ENCODE assay signal across 2 cellular contexts in genomic region chr10:24462340-24462739, GRCh38.
TF ChIP-seq lines count a peak whose summit lies in the region.

No MANE protein-coding gene starts in this region.

TF ChIP-seq in SK-N-SH, 30 proteins besides CTCF, POLR2A, EP300 and RAD21 (continued from another document):
- TF ChIP-seq ZBTB33 (IDR thresholded peaks at IDR 0.05; ENCODE audit: borderline replicate concordance, low read depth) (no peak), FOXM1 (IDR thresholded peaks at IDR 0.05; ENCODE audit: low read depth) (no peak), MXI1 (IDR thresholded peaks at IDR 0.05; ENCODE audit: low read depth, low read length) (no peak), TAF1 (IDR thresholded peaks at IDR 0.05; ENCODE audit: borderline replicate concordance, low read depth, low read length) (no peak), GATA2 (CRISPR knock-in tag; IDR thresholded peaks at IDR 0.05) (no peak), YY1 (IDR thresholded peaks at IDR 0.05; ENCODE audit: low read depth) (no peak), NRF1 (IDR thresholded peaks at IDR 0.05; ENCODE audit: low read depth, low read length) (no peak), RCOR1 (IDR thresholded peaks at IDR 0.05; ENCODE audit: low read length) (no peak), USF1 (IDR thresholded peaks at IDR 0.05; ENCODE audit: borderline replicate concordance, low read depth) (no peak)
- TF ChIP-seq, protein P1, sequence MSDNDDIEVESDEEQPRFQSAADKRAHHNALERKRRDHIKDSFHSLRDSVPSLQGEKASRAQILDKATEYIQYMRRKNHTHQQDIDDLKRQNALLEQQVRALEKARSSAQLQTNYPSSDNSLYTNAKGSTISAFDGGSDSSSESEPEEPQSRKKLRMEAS (IDR thresholded peaks at IDR 0.05; ENCODE audit: low read depth): no peak

TF ChIP-seq in SK-N-SH treated with all-trans-retinoic acid at 6 μM for 48 hours, 23 proteins besides CTCF, POLR2A, EP300 and RAD21 (continued from another document):
- TF ChIP-seq, protein P2, sequence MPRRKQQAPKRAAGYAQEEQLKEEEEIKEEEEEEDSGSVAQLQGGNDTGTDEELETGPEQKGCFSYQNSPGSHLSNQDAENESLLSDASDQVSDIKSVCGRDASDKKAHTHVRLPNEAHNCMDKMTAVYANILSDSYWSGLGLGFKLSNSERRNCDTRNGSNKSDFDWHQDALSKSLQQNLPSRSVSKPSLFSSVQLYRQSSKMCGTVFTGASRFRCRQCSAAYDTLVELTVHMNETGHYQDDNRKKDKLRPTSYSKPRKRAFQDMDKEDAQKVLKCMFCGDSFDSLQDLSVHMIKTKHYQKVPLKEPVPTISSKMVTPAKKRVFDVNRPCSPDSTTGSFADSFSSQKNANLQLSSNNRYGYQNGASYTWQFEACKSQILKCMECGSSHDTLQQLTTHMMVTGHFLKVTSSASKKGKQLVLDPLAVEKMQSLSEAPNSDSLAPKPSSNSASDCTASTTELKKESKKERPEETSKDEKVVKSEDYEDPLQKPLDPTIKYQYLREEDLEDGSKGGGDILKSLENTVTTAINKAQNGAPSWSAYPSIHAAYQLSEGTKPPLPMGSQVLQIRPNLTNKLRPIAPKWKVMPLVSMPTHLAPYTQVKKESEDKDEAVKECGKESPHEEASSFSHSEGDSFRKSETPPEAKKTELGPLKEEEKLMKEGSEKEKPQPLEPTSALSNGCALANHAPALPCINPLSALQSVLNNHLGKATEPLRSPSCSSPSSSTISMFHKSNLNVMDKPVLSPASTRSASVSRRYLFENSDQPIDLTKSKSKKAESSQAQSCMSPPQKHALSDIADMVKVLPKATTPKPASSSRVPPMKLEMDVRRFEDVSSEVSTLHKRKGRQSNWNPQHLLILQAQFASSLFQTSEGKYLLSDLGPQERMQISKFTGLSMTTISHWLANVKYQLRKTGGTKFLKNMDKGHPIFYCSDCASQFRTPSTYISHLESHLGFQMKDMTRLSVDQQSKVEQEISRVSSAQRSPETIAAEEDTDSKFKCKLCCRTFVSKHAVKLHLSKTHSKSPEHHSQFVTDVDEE (CRISPR knock-in tag; IDR thresholded peaks at IDR 0.05): no peak
- no peak for TF ChIP-seq CSRNP3 (CRISPR knock-in tag; IDR thresholded peaks at IDR 0.05)
- TF ChIP-seq ISL1 (CRISPR knock-in tag; IDR thresholded peaks at IDR 0.05): no peak
- TF ChIP-seq GLIS3 (CRISPR knock-in tag; IDR thresholded peaks at IDR 0.05): no peak
- TF ChIP-seq, protein P3, sequence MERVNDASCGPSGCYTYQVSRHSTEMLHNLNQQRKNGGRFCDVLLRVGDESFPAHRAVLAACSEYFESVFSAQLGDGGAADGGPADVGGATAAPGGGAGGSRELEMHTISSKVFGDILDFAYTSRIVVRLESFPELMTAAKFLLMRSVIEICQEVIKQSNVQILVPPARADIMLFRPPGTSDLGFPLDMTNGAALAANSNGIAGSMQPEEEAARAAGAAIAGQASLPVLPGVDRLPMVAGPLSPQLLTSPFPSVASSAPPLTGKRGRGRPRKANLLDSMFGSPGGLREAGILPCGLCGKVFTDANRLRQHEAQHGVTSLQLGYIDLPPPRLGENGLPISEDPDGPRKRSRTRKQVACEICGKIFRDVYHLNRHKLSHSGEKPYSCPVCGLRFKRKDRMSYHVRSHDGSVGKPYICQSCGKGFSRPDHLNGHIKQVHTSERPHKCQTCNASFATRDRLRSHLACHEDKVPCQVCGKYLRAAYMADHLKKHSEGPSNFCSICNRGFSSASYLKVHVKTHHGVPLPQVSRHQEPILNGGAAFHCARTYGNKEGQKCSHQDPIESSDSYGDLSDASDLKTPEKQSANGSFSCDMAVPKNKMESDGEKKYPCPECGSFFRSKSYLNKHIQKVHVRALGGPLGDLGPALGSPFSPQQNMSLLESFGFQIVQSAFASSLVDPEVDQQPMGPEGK (CRISPR knock-in tag; IDR thresholded peaks at IDR 0.05; ENCODE audit: borderline replicate concordance): no peak
- no peak for TF ChIP-seq POU6F1 (CRISPR knock-in tag; IDR thresholded peaks at IDR 0.05; ENCODE audit: borderline replicate concordance, low read depth)
- TF ChIP-seq, protein P4, sequence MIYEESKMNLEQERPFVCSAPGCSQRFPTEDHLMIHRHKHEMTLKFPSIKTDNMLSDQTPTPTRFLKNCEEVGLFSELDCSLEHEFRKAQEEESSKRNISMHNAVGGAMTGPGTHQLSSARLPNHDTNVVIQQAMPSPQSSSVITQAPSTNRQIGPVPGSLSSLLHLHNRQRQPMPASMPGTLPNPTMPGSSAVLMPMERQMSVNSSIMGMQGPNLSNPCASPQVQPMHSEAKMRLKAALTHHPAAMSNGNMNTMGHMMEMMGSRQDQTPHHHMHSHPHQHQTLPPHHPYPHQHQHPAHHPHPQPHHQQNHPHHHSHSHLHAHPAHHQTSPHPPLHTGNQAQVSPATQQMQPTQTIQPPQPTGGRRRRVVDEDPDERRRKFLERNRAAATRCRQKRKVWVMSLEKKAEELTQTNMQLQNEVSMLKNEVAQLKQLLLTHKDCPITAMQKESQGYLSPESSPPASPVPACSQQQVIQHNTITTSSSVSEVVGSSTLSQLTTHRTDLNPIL (CRISPR knock-in tag; IDR thresholded peaks at IDR 0.05; ENCODE audit: low read depth): no peak
- TF ChIP-seq BACH2 (CRISPR knock-in tag; IDR thresholded peaks at IDR 0.05; ENCODE audit: borderline replicate concordance): no peak
- TF ChIP-seq ZNF565 (CRISPR knock-in tag; conservative IDR thresholded peaks at IDR 0.05; ENCODE audit: low read depth): no peak
TF ChIP-seq in SK-N-SH treated with all-trans-retinoic acid at 6 μM for 48 hours: peak in this region for 0.
